ENCODE assay signal across 11 cellular contexts in the genomic region with DNA sequence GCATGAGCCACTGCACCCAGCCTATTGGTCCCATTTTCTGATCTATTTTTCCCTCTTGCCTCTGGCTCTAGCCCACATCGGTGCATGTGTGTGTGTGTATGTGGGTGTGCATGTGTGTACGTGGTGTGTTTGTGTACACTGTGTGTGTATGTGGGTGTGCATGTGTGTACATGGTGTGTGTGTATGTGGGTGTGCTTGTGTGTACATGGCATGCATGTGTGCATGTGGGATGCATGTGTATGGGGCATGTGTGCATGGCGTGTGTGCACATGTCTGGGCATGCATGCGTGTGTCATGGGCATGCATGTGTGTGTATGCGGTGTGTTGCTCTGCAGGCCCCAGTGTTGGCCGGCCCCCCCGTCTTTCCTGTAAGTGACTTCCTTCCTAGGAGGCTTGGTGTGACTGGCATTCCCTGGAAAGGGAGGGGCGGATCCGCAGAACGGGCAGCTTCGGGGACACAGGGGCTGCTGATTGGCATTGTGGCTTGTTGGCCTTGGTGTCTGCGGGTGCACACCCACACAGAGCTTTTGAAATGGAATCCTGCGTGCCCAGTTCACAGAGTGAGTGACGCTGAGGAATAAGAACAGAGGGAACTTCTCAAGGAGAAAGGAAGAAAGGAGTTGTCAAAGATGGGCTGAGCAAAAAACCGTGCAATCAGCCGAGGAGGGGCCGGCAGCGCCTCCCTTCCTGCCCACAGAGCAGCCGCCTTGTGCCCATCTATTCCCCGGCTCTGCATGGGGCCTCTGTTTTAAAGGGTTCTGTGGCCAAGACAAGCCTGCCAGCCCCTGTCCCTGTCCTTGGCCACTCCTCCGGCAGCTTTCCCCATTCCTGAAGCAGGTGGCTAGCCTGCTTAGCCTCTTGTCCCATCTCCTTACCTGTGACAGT. TPM values are rescaled to one million over a fixed set of nuclear protein-coding genes. Genes with fewer than 3 reads are reported as not detected.
DNase-seq lines count a peak whose midpoint lies in the region; ATAC-seq, FAIRE-seq and TF ChIP-seq lines count a peak whose summit lies in the region.
"Had no signal": no experiment of that assay in that cellular context is flagged by ENCODE, and none has a peak within 500 bp of the region (broad histone marks: within the 10 kb centered on the region; RNA-seq: fewer than 3 reads in every experiment).

No MANE protein-coding gene starts in this region.

- peak overlapping the region in 1 of 2 experiments; percentile 69 for H3K14ac ChIP-seq in mesenchymal stem cell (ENCODE audit: low read length in 2 of 2)

- ATAC-seq in activated CD8-positive, alpha-beta memory T cell treated with anti-CD3 and anti-CD28 coated beads, Interleukin-2, amount 10 ng/mL, durations not matched to agents 7 days and 5 days: no peak
- no peak for ATAC-seq in HG03175 (IDR thresholded peaks at IDR 0.05; ENCODE audit: unreplicated experiment)
- no peak for ATAC-seq in GM18519 (IDR thresholded peaks at IDR 0.05; ENCODE audit: low FRiP score, unreplicated experiment)

- H2BK15ac ChIP-seq in mesenchymal stem cell (ENCODE audit: low read depth, poor library complexity, severe bottlenecking): peak overlapping the region; percentile 83

- H3K79me1 ChIP-seq in mesenchymal stem cell (replicated peaks; ENCODE audit: low read length, poor library complexity, severe bottlenecking): peaks cover 16% of the 10 kb centered on the region

- WGBS in mesenchymal stem cell: 96% methylated on average over 21 of the region's 21 CpGs

- TF ChIP-seq CTCF in astrocyte (IDR thresholded peaks at IDR 0.05; ENCODE audit: insufficient read depth, low read depth, low read length): no peak
- TF ChIP-seq CTCF in type B pancreatic cell (conservative IDR thresholded peaks at IDR 0.05): no peak

- H3K79me2 ChIP-seq in astrocyte (ENCODE audit: insufficient read depth, low read length): peaks cover 63% of the 10 kb centered on the region

- H2BK12ac ChIP-seq in mesenchymal stem cell (ENCODE audit: low read length in 2 of 2): peak overlapping the region; percentile 85 to 96

- peak overlapping the region; percentile 93 for H2AK5ac ChIP-seq in mesenchymal stem cell (ENCODE audit: low read length, severe bottlenecking)

- H3K36me3 Mint-ChIP-seq in activated CD8-positive, alpha-beta memory T cell treated with anti-CD3 and anti-CD28 coated beads, Interleukin-2, amount 10 ng/mL, durations not matched to agents 7 days and 5 days: peaks cover 5% of the 10 kb centered on the region
- peaks cover 16% of the 10 kb centered on the region for H3K36me3 Mint-ChIP-seq in astrocyte (ENCODE audit: low read depth, unreplicated experiment)
- H3K36me3 Mint-ChIP-seq in type B pancreatic cell: peaks cover 4% of the 10 kb centered on the region

- H3K9me3 ChIP-seq in astrocyte (ENCODE audit: insufficient read depth, low read depth, low read length) (no peaks in the 10 kb centered on the region), mesenchymal stem cell (ENCODE audit: control insufficient read depth, low read length) (no peaks in the 10 kb centered on the region)
- H3K9me3 ChIP-seq: BE2C had no signal

- peak overlapping the region; percentile 87 for H3K9ac ChIP-seq in astrocyte (ENCODE audit: low read length)
- H3K9ac ChIP-seq in mesenchymal stem cell (ENCODE audit: low read length): peak overlapping the region; percentile 85

- H3K4me1 ChIP-seq in astrocyte (ENCODE audit: insufficient read depth, low read length) (peaks cover 31% of the 10 kb centered on the region), mesenchymal stem cell (ENCODE audit: control insufficient read depth, insufficient read depth, low read depth, low read length) (peaks cover 46% of the 10 kb centered on the region)

- H3K36me3 ChIP-seq in astrocyte (ENCODE audit: insufficient read depth, low read length) (no peaks in the 10 kb centered on the region), mesenchymal stem cell (ENCODE audit: control insufficient read depth in 1 of 2, insufficient read depth in 2 of 2, low read depth in 1 of 2, low read length in 2 of 2) (peaks cover 12 to 28% of the 10 kb centered on the region in 2 experiments)
- H3K36me3 ChIP-seq: BE2C had no signal

- H3K27ac Mint-ChIP-seq in activated CD8-positive, alpha-beta memory T cell treated with anti-CD3 and anti-CD28 coated beads, Interleukin-2, amount 10 ng/mL, durations not matched to agents 7 days and 5 days: no peak overlapping the region
- H3K27ac Mint-ChIP-seq in astrocyte (ENCODE audit: unreplicated experiment) (peak overlapping the region; percentile 98), type B pancreatic cell (peak overlapping the region; percentile 52)

- H3K27ac ChIP-seq in astrocyte (ENCODE audit: low read depth, low read length) (no peak overlapping the region), mesenchymal stem cell (ENCODE audit: low read length, poor library complexity, severe bottlenecking) (peak overlapping the region; percentile 90)

- H4K91ac ChIP-seq in mesenchymal stem cell (ENCODE audit: low read length): peak overlapping the region; percentile 100

- H4K20me1 ChIP-seq in astrocyte (ENCODE audit: insufficient read depth, low read length): peaks cover 68% of the 10 kb centered on the region

- peak overlapping the region; percentile 9 for H2BK120ac ChIP-seq in mesenchymal stem cell (ENCODE audit: low read depth, low read length)

- H2BK5ac ChIP-seq in mesenchymal stem cell (ENCODE audit: low read depth, low read length, poor library complexity, severe bottlenecking): peak overlapping the region; percentile 63

- no peaks in the 10 kb centered on the region for H3K9me3 Mint-ChIP-seq in activated CD8-positive, alpha-beta memory T cell treated with anti-CD3 and anti-CD28 coated beads, Interleukin-2, amount 10 ng/mL, durations not matched to agents 7 days and 5 days (ENCODE audit: low read depth)
- H3K9me3 Mint-ChIP-seq in astrocyte (ENCODE audit: unreplicated experiment) (no peaks in the 10 kb centered on the region), type B pancreatic cell (no peaks in the 10 kb centered on the region)

- no peak for FAIRE-seq in astrocyte (lab: Jason Lieb, UNC)

- peak overlapping the region; percentile 96 to 98 for H3K4ac ChIP-seq in mesenchymal stem cell (ENCODE audit: low read depth in 1 of 2, low read length in 2 of 2)

- no peak for DNase-seq in activated CD8-positive, alpha-beta memory T cell treated with anti-CD3 and anti-CD28 coated beads, Interleukin-2, amount 10 ng/mL, durations not matched to agents 7 days and 5 days
- DNase-seq in activated CD8-positive, alpha-beta memory T cell treated with anti-CD3 and anti-CD28 coated beads, Interleukin-2, amount 50 U/mL, for 48 hours: no peak
- DNase-seq in astrocyte (ENCODE audit: low read depth) (no peak), mesenchymal stem cell (no peak), type B pancreatic cell (ENCODE audit: extremely low spot score, unreplicated experiment) (no peak)
- DNase-seq in NK-92 treated with Interleukin-12 subunit alpha and Interleukin-12 subunit beta, amount 100 ng/mL, for 24 hours (lab: John Stamatoyannopoulos, UW): no peak
- DNase-seq: BE2C; central memory CD4-positive, alpha-beta T cell; stimulated activated CD4-positive, alpha-beta T cell treated with anti-CD3 and anti-CD28 coated beads, Interleukin-12 subunit alpha, Interleukin-12 subunit beta, amount 100 ng/mL, for 4 hours had no signal

- H3K23ac ChIP-seq in mesenchymal stem cell (ENCODE audit: low read length in 2 of 2): no peak overlapping the region

- H3K4me3 Mint-ChIP-seq in activated CD8-positive, alpha-beta memory T cell treated with anti-CD3 and anti-CD28 coated beads, Interleukin-2, amount 10 ng/mL, durations not matched to agents 7 days and 5 days: peak overlapping the region; percentile 71
- H3K4me3 Mint-ChIP-seq in astrocyte (ENCODE audit: unreplicated experiment) (no peak overlapping the region), type B pancreatic cell (peak overlapping the region; percentile 61)

- H3K4me2 ChIP-seq in astrocyte (ENCODE audit: low read length) (peak overlapping the region; percentile 97), mesenchymal stem cell (ENCODE audit: low read length, poor library complexity, severe bottlenecking) (no peak overlapping the region)

- CTCF ChIA-PET in activated CD8-positive, alpha-beta memory T cell treated with anti-CD3 and anti-CD28 coated beads, Interleukin-2, amount 10 ng/mL, durations not matched to agents 7 days and 5 days (lab: Charles Lee): interaction anchor here (0.9 to 1.7 kb wide), 3 partner anchors 8 to 32 kb away, joined by 3 to 6 read pairs (median 4); a partner anchor contains a TSS

- H3K4me1 Mint-ChIP-seq in activated CD8-positive, alpha-beta memory T cell treated with anti-CD3 and anti-CD28 coated beads, Interleukin-2, amount 10 ng/mL, durations not matched to agents 7 days and 5 days: peaks cover 47% of the 10 kb centered on the region
- H3K4me1 Mint-ChIP-seq in astrocyte (ENCODE audit: low read depth, unreplicated experiment) (peaks cover 38% of the 10 kb centered on the region), type B pancreatic cell (ENCODE audit: unreplicated experiment) (peaks cover 31% of the 10 kb centered on the region)

- H4K8ac ChIP-seq in mesenchymal stem cell (ENCODE audit: low read length): peak overlapping the region; percentile 85

- H3K18ac ChIP-seq in mesenchymal stem cell (ENCODE audit: low read depth in 1 of 2, low read length in 2 of 2): peak overlapping the region; percentile 26 to 98

- no peaks in the 10 kb centered on the region for H3K27me3 Mint-ChIP-seq in activated CD8-positive, alpha-beta memory T cell treated with anti-CD3 and anti-CD28 coated beads, Interleukin-2, amount 10 ng/mL, durations not matched to agents 7 days and 5 days
- no peaks in the 10 kb centered on the region for H3K27me3 Mint-ChIP-seq in astrocyte (ENCODE audit: low read depth, unreplicated experiment)
- H3K27me3 Mint-ChIP-seq in type B pancreatic cell: no peaks in the 10 kb centered on the region

- no peaks in the 10 kb centered on the region for H3K27me3 ChIP-seq in astrocyte (ENCODE audit: insufficient read depth, low read length)
- H3K27me3 ChIP-seq in mesenchymal stem cell (ENCODE audit: control insufficient read depth in 1 of 2, insufficient read depth in 1 of 2, low read length in 2 of 2): no peaks in the 10 kb centered on the region
- H3K27me3 ChIP-seq: BE2C had no signal

- no peak overlapping the region for H2AFZ ChIP-seq in astrocyte (ENCODE audit: low read depth, low read length)
- no peak overlapping the region for H2AFZ ChIP-seq in mesenchymal stem cell (ENCODE audit: low read depth, low read length)

- no peak overlapping the region for H3K4me3 ChIP-seq in astrocyte (ENCODE audit: insufficient read depth, low read depth, low read length)
- H3K4me3 ChIP-seq in mesenchymal stem cell (ENCODE audit: insufficient read depth in 1 of 2, low read depth in 1 of 2, low read length in 2 of 2): no peak overlapping the region

RNA-seq across cellular contexts. Expression of a gene that starts 8.0 kb away (rescaled TPM):
- 10 to 100 TPM; 95.3 to 99.6 TPM for total RNA-seq in activated CD8-positive, alpha-beta memory T cell treated with anti-CD3 and anti-CD28 coated beads, Interleukin-2, amount 10 ng/mL, durations not matched to agents 7 days and 5 days
- 159 and 180 TPM in 2 replicates for total RNA-seq in astrocyte
- 72.9 TPM for polyA plus RNA-seq in mesenchymal stem cell (2013, experiment 1 of 2)
- 72.1 TPM for polyA plus RNA-seq in mesenchymal stem cell (2013, experiment 2 of 2)
- 94.4 and 160 TPM in 2 replicates for total RNA-seq in type B pancreatic cell (ENCODE audit: low replicate concordance)

RNA-seq across cellular contexts. Expression of a gene that starts 49.2 kb away (rescaled TPM):
- 10 to 100 TPM; 44.2 to 47.4 TPM for total RNA-seq in activated CD8-positive, alpha-beta memory T cell treated with anti-CD3 and anti-CD28 coated beads, Interleukin-2, amount 10 ng/mL, durations not matched to agents 7 days and 5 days
- total RNA-seq in astrocyte (22.5 and 27.7 TPM in 2 replicates), type B pancreatic cell (ENCODE audit: low replicate concordance) (45.4 and 78.2 TPM in 2 replicates)
- polyA plus RNA-seq in mesenchymal stem cell (2013, experiment 1 of 2): 276 TPM
- 282 TPM for polyA plus RNA-seq in mesenchymal stem cell (2013, experiment 2 of 2)
